Comparison of ENCODE assay signal across 8 cellular contexts in genomic region chr5:151758430-151759241, GRCh38. TPM values are rescaled to one million over a fixed set of nuclear protein-coding genes. Genes with fewer than 3 reads are reported as not detected.
DNase-seq lines count a peak whose midpoint lies in the region; ATAC-seq and TF ChIP-seq lines count a peak whose summit lies in the region.

TSS of gene ATOX1 (minus strand) at chr5:151758631. CDS start at chr5:151758551, 80 bp downstream.

- H3K27ac ChIP-seq in WERI-Rb-1 (peak within 1 kb of the TSS; percentile 76), breast epithelium (peak within 1 kb of the TSS; percentile 83 to 91), smooth muscle cell (ENCODE audit: low read depth) (peak within 1 kb of the TSS; percentile 76)

- H3K4me3 ChIP-seq in WERI-Rb-1 (ENCODE audit: low read depth, low read length) = peak within 1 kb of the TSS; percentile 64
- H3K4me3 ChIP-seq in breast epithelium = peak within 1 kb of the TSS; percentile 65 to 90 (median 81)
- H3K4me3 ChIP-seq in smooth muscle cell = peak within 1 kb of the TSS; percentile 88

- TF ChIP-seq CTCF in WERI-Rb-1 (IDR thresholded peaks at IDR 0.05; ENCODE audit: low read depth, low read length) = no peak
- peak in 2 of 3 donors; percentile 20 to 56 for TF ChIP-seq CTCF in breast epithelium (IDR thresholded peaks at IDR 0.05)
- TF ChIP-seq CTCF in smooth muscle cell (IDR thresholded peaks at IDR 0.05; ENCODE audit: borderline replicate concordance, insufficient read depth, poor library complexity, severe bottlenecking) = no peak

- DNase-seq in 8988T (peak; percentile 90), NCI-H2171 (lab: John Stamatoyannopoulos, UW) (peak; percentile 60), WERI-Rb-1 (peak; percentile 91), breast epithelium (ENCODE audit: low spot score in 2 of 2) (peak; percentile 88), iPS-NIHi11 (ENCODE audit: low spot score) (peak; percentile 99), smooth muscle cell (lab: John Stamatoyannopoulos, UW; ENCODE audit: unreplicated experiment) (peak; percentile 78)

- H4K20me1 ChIP-seq in smooth muscle cell (ENCODE audit: low read depth) = no peaks in the 10 kb centered on the region

- ATAC-seq in GM18508 (IDR thresholded peaks at IDR 0.05; ENCODE audit: insufficient read depth, unreplicated experiment) = peak; percentile 75
- ATAC-seq in HG02981 (IDR thresholded peaks at IDR 0.05; ENCODE audit: unreplicated experiment) = peak; percentile 98

- peak; percentile 47 for TF ChIP-seq POLR2A in breast epithelium (IDR thresholded peaks at IDR 0.05)

- 4% methylated on average over 45 of the region's 61 CpGs for WGBS in smooth muscle cell (ENCODE audit: low lambda C conversion rate)

- peak within 1 kb of the TSS; percentile 89 for H3K9ac ChIP-seq in smooth muscle cell (ENCODE audit: low read depth)

- peaks cover 4% of the 10 kb centered on the region for H3F3A ChIP-seq in smooth muscle cell (ENCODE audit: low read depth)

- H3K4me2 ChIP-seq in smooth muscle cell = peak within 1 kb of the TSS; percentile 95

- peak within 1 kb of the TSS; percentile 85 for H2AFZ ChIP-seq in smooth muscle cell (ENCODE audit: low read depth)

- H3K27me3 ChIP-seq in WERI-Rb-1 (ENCODE audit: insufficient read depth, low read depth, severe bottlenecking) (no peaks in the 10 kb centered on the region), breast epithelium (no peaks in the 10 kb centered on the region), smooth muscle cell (ENCODE audit: low read depth) (no peaks in the 10 kb centered on the region)

- H3K9me3 ChIP-seq in WERI-Rb-1 (ENCODE audit: severe bottlenecking) = no peaks in the 10 kb centered on the region
- no peaks in the 10 kb centered on the region for H3K9me3 ChIP-seq in breast epithelium
- no peaks in the 10 kb centered on the region for H3K9me3 ChIP-seq in smooth muscle cell (replicated peaks; ENCODE audit: low read depth)

- intact Hi-C loops in breast epithelium (cut with DNase I; ENCODE audit: low total_unique reads) = no loop called here

- H3K4me1 ChIP-seq in breast epithelium = peaks cover 7 to 8% of the 10 kb centered on the region in 2 donors
- H3K4me1 ChIP-seq in smooth muscle cell (ENCODE audit: low read depth) = peaks cover 15% of the 10 kb centered on the region

- peaks cover 35% of the 10 kb centered on the region for H3K79me2 ChIP-seq in smooth muscle cell (ENCODE audit: low read depth)

- H3K36me3 ChIP-seq in WERI-Rb-1 (no peaks in the 10 kb centered on the region), breast epithelium (no peaks in the 10 kb centered on the region), smooth muscle cell (ENCODE audit: low read depth) (no peaks in the 10 kb centered on the region)

RNA-seq across cellular contexts. Expression of gene ATOX1, which starts in this region (rescaled TPM):
- total RNA-seq in breast epithelium = 100 to 1,000 TPM; 119 to 138 (median 120) TPM
- total RNA-seq in smooth muscle cell = 73.3 and 84.3 TPM in 2 replicates
- polyA plus RNA-seq in smooth muscle cell = 315 and 337 TPM in 2 replicates

Comparison
In these comparisons a context has a peak if more than half of its experiments do, and no peak if none do; other contexts are left out.
1. Peak in every context shown above with its lines: DNase-seq, ATAC-seq, H3K4me3 ChIP-seq and H3K27ac ChIP-seq.
2. CTCF ChIP-seq: peak in breast epithelium (2 of 3); none in WERI-Rb-1 (single experiment) and smooth muscle cell (single experiment).